1 cellular context compared by ENCODE assay signal in genomic region chr3:134373942-134374790, GRCh38.
A peak's percentile ranks its signal among the peaks of the same experiment; 100 is the strongest.
TF ChIP-seq lines count a peak whose summit lies in the region.

TSS of gene AMOTL2 (minus strand) at chr3:134374447. CDS start at chr3:134371433, 3,014 bp downstream.

TF ChIP-seq in HepG2, 621 proteins besides CTCF, POLR2A, EP300 and RAD21 (continued from another document and continues in another):
- TF ChIP-seq, protein P1, sequence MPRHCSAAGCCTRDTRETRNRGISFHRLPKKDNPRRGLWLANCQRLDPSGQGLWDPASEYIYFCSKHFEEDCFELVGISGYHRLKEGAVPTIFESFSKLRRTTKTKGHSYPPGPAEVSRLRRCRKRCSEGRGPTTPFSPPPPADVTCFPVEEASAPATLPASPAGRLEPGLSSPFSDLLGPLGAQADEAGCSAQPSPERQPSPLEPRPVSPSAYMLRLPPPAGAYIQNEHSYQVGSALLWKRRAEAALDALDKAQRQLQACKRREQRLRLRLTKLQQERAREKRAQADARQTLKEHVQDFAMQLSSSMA (CRISPR knock-in tag; IDR thresholded peaks at IDR 0.05), result peak; percentile 61; the same call in 1 of the 2 replicates
- TF ChIP-seq, protein P2, sequence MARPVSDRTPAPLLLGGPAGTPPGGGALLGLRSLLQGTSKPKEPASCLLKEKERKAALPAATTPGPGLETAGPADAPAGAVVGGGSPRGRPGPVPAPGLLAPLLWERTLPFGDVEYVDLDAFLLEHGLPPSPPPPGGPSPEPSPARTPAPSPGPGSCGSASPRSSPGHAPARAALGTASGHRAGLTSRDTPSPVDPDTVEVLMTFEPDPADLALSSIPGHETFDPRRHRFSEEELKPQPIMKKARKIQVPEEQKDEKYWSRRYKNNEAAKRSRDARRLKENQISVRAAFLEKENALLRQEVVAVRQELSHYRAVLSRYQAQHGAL (CRISPR knock-in tag; IDR thresholded peaks at IDR 0.05; ENCODE audit: not compliant biosample characterization), result peak; percentile 78
- TF ChIP-seq ZBTB34 (CRISPR knock-in tag; IDR thresholded peaks at IDR 0.05), result peak; percentile 57; the same call in 1 of the 2 replicates
- TF ChIP-seq ZNF18 (CRISPR knock-in tag; IDR thresholded peaks at IDR 0.05; ENCODE audit: insufficient replicate concordance), result no peak
- peak; percentile 87 for TF ChIP-seq HMG20B (CRISPR knock-in tag; conservative IDR thresholded peaks at IDR 0.05)
- TF ChIP-seq KLF6 (CRISPR knock-in tag; IDR thresholded peaks at IDR 0.05), result peak; percentile 76
- TF ChIP-seq ZNF431 (CRISPR knock-in tag; IDR thresholded peaks at IDR 0.05; ENCODE audit: borderline replicate concordance, low read depth), result no peak
- TF ChIP-seq MTA3 (CRISPR knock-in tag; IDR thresholded peaks at IDR 0.05), result no peak
- peak; percentile 80 for TF ChIP-seq TARDBP (CRISPR knock-in tag; IDR thresholded peaks at IDR 0.05)
- TF ChIP-seq, protein P3, sequence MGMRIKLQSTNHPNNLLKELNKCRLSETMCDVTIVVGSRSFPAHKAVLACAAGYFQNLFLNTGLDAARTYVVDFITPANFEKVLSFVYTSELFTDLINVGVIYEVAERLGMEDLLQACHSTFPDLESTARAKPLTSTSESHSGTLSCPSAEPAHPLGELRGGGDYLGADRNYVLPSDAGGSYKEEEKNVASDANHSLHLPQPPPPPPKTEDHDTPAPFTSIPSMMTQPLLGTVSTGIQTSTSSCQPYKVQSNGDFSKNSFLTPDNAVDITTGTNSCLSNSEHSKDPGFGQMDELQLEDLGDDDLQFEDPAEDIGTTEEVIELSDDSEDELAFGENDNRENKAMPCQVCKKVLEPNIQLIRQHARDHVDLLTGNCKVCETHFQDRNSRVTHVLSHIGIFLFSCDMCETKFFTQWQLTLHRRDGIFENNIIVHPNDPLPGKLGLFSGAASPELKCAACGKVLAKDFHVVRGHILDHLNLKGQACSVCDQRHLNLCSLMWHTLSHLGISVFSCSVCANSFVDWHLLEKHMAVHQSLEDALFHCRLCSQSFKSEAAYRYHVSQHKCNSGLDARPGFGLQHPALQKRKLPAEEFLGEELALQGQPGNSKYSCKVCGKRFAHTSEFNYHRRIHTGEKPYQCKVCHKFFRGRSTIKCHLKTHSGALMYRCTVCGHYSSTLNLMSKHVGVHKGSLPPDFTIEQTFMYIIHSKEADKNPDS (CRISPR knock-in tag; IDR thresholded peaks at IDR 0.05), result peak; percentile 73; the same call in 1 of the 2 replicates
- 0 out of 2 replicates have a peak, but pooled peaks have one; percentile 40 for TF ChIP-seq FOXJ3 (CRISPR knock-in tag; IDR thresholded peaks at IDR 0.05; ENCODE audit: borderline replicate concordance)
- 0 out of 2 replicates have a peak, but pooled peaks have one; percentile 10 for TF ChIP-seq FOSL1 (CRISPR knock-in tag; IDR thresholded peaks at IDR 0.05; ENCODE audit: borderline replicate concordance)
- no peak for TF ChIP-seq SNAPC5 (CRISPR knock-in tag; IDR thresholded peaks at IDR 0.05; ENCODE audit: borderline replicate concordance)
- TF ChIP-seq, protein P4, sequence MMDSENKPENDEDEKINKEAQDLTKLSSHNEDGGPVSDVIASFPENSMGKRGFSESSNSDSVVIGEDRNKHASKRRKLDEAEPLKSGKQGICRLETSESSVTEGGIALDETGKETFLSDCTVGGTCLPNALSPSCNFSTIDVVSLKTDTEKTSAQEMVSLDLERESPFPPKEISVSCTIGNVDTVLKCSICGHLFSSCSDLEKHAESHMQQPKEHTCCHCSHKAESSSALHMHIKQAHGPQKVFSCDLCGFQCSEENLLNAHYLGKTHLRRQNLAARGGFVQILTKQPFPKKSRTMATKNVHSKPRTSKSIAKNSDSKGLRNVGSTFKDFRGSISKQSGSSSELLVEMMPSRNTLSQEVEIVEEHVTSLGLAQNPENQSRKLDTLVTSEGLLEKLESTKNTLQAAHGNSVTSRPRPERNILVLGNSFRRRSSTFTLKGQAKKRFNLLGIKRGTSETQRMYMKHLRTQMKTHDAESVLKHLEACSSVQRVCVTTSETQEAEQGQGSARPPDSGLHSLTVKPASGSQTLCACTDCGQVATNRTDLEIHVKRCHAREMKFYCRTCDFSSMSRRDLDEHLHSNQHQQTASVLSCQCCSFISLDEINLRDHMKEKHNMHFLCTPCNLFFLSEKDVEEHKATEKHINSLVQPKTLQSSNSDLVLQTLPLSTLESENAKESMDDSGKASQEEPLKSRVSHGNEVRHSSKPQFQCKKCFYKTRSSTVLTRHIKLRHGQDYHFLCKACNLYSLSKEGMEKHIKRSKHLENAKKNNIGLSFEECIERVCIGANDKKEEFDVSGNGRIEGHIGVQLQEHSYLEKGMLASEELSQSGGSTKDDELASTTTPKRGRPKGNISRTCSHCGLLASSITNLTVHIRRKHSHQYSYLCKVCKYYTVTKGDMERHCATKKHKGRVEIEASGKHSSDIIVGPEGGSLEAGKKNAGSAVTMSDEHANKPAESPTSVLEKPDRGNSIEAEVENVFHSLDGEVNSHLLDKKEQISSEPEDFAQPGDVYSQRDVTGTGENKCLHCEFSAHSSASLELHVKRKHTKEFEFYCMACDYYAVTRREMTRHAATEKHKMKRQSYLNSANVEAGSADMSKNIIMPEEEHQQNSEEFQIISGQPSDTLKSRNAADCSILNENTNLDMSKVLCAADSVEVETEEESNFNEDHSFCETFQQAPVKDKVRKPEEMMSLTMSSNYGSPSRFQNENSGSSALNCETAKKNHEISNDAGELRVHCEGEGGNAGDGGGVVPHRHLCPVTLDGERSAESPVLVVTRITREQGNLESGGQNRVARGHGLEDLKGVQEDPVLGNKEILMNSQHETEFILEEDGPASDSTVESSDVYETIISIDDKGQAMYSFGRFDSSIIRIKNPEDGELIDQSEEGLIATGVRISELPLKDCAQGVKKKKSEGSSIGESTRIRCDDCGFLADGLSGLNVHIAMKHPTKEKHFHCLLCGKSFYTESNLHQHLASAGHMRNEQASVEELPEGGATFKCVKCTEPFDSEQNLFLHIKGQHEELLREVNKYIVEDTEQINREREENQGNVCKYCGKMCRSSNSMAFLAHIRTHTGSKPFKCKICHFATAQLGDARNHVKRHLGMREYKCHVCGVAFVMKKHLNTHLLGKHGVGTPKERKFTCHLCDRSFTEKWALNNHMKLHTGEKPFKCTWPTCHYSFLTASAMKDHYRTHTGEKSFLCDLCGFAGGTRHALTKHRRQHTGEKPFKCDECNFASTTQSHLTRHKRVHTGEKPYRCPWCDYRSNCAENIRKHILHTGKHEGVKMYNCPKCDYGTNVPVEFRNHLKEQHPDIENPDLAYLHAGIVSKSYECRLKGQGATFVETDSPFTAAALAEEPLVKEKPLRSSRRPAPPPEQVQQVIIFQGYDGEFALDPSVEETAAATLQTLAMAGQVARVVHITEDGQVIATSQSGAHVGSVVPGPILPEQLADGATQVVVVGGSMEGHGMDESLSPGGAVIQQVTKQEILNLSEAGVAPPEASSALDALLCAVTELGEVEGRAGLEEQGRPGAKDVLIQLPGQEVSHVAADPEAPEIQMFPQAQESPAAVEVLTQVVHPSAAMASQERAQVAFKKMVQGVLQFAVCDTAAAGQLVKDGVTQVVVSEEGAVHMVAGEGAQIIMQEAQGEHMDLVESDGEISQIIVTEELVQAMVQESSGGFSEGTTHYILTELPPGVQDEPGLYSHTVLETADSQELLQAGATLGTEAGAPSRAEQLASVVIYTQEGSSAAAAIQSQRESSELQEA (CRISPR knock-in tag; IDR thresholded peaks at IDR 0.05; ENCODE audit: not compliant biosample characterization), result no peak
- TF ChIP-seq ERF (CRISPR knock-in tag; IDR thresholded peaks at IDR 0.05), result peak; percentile 51; the same call in 1 of the 2 replicates
- no peak for TF ChIP-seq ZIK1 (CRISPR knock-in tag; IDR thresholded peaks at IDR 0.05; ENCODE audit: borderline replicate concordance, low read depth)
- TF ChIP-seq, protein P5, sequence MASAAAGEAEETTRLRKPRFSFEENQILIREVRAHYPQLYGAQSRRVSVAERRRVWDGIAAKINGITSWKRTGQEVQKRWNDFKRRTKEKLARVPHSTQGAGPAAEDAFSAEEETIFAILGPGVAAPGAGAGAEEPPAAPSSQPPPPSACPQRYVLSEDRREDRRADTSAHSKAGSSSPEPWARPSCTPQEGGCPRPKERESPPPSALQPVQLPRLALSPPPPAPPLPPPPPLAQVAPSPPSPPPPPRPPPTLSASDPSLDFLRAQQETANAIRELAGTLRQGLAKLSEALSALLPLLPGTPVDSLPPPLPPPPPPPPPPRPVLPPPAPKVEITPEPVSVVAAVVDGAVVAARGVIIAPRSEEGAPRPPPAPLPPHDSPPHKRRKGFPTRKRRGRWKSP (CRISPR knock-in tag; IDR thresholded peaks at IDR 0.05), result peak; percentile 96
- TF ChIP-seq KDM6A (CRISPR knock-in tag; IDR thresholded peaks at IDR 0.05; ENCODE audit: low read depth), result 0 out of 2 replicates have a peak, but pooled peaks have one; percentile 17
- TF ChIP-seq, protein P6, sequence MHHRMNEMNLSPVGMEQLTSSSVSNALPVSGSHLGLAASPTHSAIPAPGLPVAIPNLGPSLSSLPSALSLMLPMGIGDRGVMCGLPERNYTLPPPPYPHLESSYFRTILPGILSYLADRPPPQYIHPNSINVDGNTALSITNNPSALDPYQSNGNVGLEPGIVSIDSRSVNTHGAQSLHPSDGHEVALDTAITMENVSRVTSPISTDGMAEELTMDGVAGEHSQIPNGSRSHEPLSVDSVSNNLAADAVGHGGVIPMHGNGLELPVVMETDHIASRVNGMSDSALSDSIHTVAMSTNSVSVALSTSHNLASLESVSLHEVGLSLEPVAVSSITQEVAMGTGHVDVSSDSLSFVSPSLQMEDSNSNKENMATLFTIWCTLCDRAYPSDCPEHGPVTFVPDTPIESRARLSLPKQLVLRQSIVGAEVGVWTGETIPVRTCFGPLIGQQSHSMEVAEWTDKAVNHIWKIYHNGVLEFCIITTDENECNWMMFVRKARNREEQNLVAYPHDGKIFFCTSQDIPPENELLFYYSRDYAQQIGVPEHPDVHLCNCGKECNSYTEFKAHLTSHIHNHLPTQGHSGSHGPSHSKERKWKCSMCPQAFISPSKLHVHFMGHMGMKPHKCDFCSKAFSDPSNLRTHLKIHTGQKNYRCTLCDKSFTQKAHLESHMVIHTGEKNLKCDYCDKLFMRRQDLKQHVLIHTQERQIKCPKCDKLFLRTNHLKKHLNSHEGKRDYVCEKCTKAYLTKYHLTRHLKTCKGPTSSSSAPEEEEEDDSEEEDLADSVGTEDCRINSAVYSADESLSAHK (CRISPR knock-in tag; IDR thresholded peaks at IDR 0.05; ENCODE audit: borderline replicate concordance), result peak; percentile 100
- TF ChIP-seq, protein P7, sequence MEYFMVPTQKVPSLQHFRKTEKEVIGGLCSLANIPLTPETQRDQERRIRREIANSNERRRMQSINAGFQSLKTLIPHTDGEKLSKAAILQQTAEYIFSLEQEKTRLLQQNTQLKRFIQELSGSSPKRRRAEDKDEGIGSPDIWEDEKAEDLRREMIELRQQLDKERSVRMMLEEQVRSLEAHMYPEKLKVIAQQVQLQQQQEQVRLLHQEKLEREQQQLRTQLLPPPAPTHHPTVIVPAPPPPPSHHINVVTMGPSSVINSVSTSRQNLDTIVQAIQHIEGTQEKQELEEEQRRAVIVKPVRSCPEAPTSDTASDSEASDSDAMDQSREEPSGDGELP (IDR thresholded peaks at IDR 0.05; ENCODE audit: borderline replicate concordance, low read depth), result peak; percentile 50; the same call in 1 of the 2 replicates
- TF ChIP-seq MYNN (CRISPR knock-in tag; IDR thresholded peaks at IDR 0.05; ENCODE audit: low read depth), result no peak
- TF ChIP-seq, protein P8, sequence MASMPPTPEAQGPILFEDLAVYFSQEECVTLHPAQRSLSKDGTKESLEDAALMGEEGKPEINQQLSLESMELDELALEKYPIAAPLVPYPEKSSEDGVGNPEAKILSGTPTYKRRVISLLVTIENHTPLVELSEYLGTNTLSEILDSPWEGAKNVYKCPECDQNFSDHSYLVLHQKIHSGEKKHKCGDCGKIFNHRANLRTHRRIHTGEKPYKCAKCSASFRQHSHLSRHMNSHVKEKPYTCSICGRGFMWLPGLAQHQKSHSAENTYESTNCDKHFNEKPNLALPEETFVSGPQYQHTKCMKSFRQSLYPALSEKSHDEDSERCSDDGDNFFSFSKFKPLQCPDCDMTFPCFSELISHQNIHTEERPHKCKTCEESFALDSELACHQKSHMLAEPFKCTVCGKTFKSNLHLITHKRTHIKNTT (CRISPR knock-in tag; IDR thresholded peaks at IDR 0.05), result no peak
- TF ChIP-seq ZNF572 (CRISPR knock-in tag; IDR thresholded peaks at IDR 0.05), result no peak
- TF ChIP-seq SSRP1 (CRISPR knock-in tag; IDR thresholded peaks at IDR 0.05), result no peak
- TF ChIP-seq ZNF782 (CRISPR knock-in tag; IDR thresholded peaks at IDR 0.05; ENCODE audit: borderline replicate concordance), result no peak; the same call in 1 of the 2 replicates
- TF ChIP-seq SMAD3 (CRISPR knock-in tag; IDR thresholded peaks at IDR 0.05), result peak; percentile 62; the same call in 1 of the 2 replicates
- no peak for TF ChIP-seq NR3C1 (CRISPR knock-in tag; IDR thresholded peaks at IDR 0.05)
- TF ChIP-seq HOXA5 (CRISPR knock-in tag; IDR thresholded peaks at IDR 0.05), result peak; percentile 93
- no peak for TF ChIP-seq PBX2 (CRISPR knock-in tag; IDR thresholded peaks at IDR 0.05)
- TF ChIP-seq NONO (IDR thresholded peaks at IDR 0.05), result no peak
- TF ChIP-seq NONO (CRISPR knock-in tag; conservative IDR thresholded peaks at IDR 0.05), result no peak; the same call in 1 of the 2 replicates
- TF ChIP-seq SUZ12 (IDR thresholded peaks at IDR 0.05; ENCODE audit: low read depth, low read length), result no peak
